Comparison of ENCODE assay signal across 1 cellular context in genomic region chr4:183610033-183610432, GRCh38.
A peak's percentile ranks its signal among the peaks of the same experiment; 100 is the strongest.
TF ChIP-seq lines count a peak whose summit lies in the region.

No MANE protein-coding gene starts in this region.

TF ChIP-seq in K562, 482 proteins besides CTCF, POLR2A, EP300 and RAD21 (continued from another document and continues in another):
- TF ChIP-seq ZNF586 (CRISPR knock-in tag; conservative IDR thresholded peaks at IDR 0.05), result no peak
- TF ChIP-seq, protein P1, sequence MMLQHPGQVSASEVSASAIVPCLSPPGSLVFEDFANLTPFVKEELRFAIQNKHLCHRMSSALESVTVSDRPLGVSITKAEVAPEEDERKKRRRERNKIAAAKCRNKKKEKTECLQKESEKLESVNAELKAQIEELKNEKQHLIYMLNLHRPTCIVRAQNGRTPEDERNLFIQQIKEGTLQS (IDR thresholded peaks at IDR 0.05), result 0 out of 2 replicates have a peak, but pooled peaks have one; percentile 11
- TF ChIP-seq, protein P1 (CRISPR knock-in tag; conservative IDR thresholded peaks at IDR 0.05), result no peak
- TF ChIP-seq, protein P2, sequence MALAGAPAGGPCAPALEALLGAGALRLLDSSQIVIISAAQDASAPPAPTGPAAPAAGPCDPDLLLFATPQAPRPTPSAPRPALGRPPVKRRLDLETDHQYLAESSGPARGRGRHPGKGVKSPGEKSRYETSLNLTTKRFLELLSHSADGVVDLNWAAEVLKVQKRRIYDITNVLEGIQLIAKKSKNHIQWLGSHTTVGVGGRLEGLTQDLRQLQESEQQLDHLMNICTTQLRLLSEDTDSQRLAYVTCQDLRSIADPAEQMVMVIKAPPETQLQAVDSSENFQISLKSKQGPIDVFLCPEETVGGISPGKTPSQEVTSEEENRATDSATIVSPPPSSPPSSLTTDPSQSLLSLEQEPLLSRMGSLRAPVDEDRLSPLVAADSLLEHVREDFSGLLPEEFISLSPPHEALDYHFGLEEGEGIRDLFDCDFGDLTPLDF (CRISPR knock-in tag; IDR thresholded peaks at IDR 0.05), result no peak
- TF ChIP-seq NFYB (IDR thresholded peaks at IDR 0.05; ENCODE audit: extremely low read depth, insufficient read length), result peak; percentile 31
- TF ChIP-seq ZNF239 (CRISPR knock-in tag; IDR thresholded peaks at IDR 0.05), result no peak
- TF ChIP-seq FOSL1 (tag; conservative IDR thresholded peaks at IDR 0.05), result peak; percentile 35; the same call in 1 of the 2 replicates
- TF ChIP-seq, protein P3, sequence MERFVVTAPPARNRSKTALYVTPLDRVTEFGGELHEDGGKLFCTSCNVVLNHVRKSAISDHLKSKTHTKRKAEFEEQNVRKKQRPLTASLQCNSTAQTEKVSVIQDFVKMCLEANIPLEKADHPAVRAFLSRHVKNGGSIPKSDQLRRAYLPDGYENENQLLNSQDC (CRISPR knock-in tag; IDR thresholded peaks at IDR 0.05), result no peak
- peak; percentile 54 for TF ChIP-seq CXXC5 (CRISPR knock-in tag; IDR thresholded peaks at IDR 0.05)
- TF ChIP-seq E2F6 (IDR thresholded peaks at IDR 0.05; ENCODE audit: borderline replicate concordance in 1 of 2, extremely low read depth in 1 of 2, insufficient read depth in 1 of 2, insufficient read length in 1 of 2, low read depth in 1 of 2, low read length in 1 of 2, poor library complexity in 1 of 2, severe bottlenecking in 1 of 2), result peak in 1 of 2 experiments; percentile 56
- peak; percentile 8 for TF ChIP-seq RBM25 (IDR thresholded peaks at IDR 0.05; ENCODE audit: low read depth, low read length, severe bottlenecking)
- TF ChIP-seq ZFP30 (CRISPR knock-in tag; IDR thresholded peaks at IDR 0.05; ENCODE audit: borderline replicate concordance), result no peak
- TF ChIP-seq MYNN (IDR thresholded peaks at IDR 0.05), result no peak
- no peak for TF ChIP-seq MYNN (CRISPR knock-in tag; IDR thresholded peaks at IDR 0.05)
- TF ChIP-seq, protein P4, sequence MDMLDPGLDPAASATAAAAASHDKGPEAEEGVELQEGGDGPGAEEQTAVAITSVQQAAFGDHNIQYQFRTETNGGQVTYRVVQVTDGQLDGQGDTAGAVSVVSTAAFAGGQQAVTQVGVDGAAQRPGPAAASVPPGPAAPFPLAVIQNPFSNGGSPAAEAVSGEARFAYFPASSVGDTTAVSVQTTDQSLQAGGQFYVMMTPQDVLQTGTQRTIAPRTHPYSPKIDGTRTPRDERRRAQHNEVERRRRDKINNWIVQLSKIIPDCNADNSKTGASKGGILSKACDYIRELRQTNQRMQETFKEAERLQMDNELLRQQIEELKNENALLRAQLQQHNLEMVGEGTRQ (CRISPR knock-in tag; IDR thresholded peaks at IDR 0.05), result peak; percentile 94
- peak; percentile 59 for TF ChIP-seq CBFA2T2 (conservative IDR thresholded peaks at IDR 0.05)
- peak; percentile 36 for TF ChIP-seq PBX2 (CRISPR knock-in tag; IDR thresholded peaks at IDR 0.05; ENCODE audit: low read depth)
- peak; percentile 87 for TF ChIP-seq PBX2 (tag; conservative IDR thresholded peaks at IDR 0.05; ENCODE audit: low read depth)
- peak; percentile 85 for TF ChIP-seq TOE1 (IDR thresholded peaks at IDR 0.05; ENCODE audit: borderline replicate concordance)
- no peak for TF ChIP-seq TOE1 (CRISPR knock-in tag; IDR thresholded peaks at IDR 0.05; ENCODE audit: borderline replicate concordance, low read depth)
- TF ChIP-seq POLR2G (IDR thresholded peaks at IDR 0.05; ENCODE audit: low read depth, low read length), result no peak
- TF ChIP-seq CTBP1 (IDR thresholded peaks at IDR 0.05; ENCODE audit: borderline replicate concordance), result no peak
- peak; percentile 94 for TF ChIP-seq TFE3 (CRISPR knock-in tag; IDR thresholded peaks at IDR 0.05)
- TF ChIP-seq, protein P5, sequence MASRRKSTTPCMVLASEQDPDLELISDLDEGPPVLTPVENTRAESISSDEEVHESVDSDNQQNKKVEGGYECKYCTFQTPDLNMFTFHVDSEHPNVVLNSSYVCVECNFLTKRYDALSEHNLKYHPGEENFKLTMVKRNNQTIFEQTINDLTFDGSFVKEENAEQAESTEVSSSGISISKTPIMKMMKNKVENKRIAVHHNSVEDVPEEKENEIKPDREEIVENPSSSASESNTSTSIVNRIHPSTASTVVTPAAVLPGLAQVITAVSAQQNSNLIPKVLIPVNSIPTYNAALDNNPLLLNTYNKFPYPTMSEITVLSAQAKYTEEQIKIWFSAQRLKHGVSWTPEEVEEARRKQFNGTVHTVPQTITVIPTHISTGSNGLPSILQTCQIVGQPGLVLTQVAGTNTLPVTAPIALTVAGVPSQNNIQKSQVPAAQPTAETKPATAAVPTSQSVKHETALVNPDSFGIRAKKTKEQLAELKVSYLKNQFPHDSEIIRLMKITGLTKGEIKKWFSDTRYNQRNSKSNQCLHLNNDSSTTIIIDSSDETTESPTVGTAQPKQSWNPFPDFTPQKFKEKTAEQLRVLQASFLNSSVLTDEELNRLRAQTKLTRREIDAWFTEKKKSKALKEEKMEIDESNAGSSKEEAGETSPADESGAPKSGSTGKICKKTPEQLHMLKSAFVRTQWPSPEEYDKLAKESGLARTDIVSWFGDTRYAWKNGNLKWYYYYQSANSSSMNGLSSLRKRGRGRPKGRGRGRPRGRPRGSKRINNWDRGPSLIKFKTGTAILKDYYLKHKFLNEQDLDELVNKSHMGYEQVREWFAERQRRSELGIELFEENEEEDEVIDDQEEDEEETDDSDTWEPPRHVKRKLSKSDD (conservative IDR thresholded peaks at IDR 0.05; ENCODE audit: low read length), result no peak
- TF ChIP-seq, protein P6, sequence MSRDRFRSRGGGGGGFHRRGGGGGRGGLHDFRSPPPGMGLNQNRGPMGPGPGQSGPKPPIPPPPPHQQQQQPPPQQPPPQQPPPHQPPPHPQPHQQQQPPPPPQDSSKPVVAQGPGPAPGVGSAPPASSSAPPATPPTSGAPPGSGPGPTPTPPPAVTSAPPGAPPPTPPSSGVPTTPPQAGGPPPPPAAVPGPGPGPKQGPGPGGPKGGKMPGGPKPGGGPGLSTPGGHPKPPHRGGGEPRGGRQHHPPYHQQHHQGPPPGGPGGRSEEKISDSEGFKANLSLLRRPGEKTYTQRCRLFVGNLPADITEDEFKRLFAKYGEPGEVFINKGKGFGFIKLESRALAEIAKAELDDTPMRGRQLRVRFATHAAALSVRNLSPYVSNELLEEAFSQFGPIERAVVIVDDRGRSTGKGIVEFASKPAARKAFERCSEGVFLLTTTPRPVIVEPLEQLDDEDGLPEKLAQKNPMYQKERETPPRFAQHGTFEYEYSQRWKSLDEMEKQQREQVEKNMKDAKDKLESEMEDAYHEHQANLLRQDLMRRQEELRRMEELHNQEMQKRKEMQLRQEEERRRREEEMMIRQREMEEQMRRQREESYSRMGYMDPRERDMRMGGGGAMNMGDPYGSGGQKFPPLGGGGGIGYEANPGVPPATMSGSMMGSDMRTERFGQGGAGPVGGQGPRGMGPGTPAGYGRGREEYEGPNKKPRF (IDR thresholded peaks at IDR 0.05; ENCODE audit: low read depth, low read length), result no peak
- no peak for TF ChIP-seq ASH1L (IDR thresholded peaks at IDR 0.05; ENCODE audit: borderline replicate concordance, low read depth, partially characterized antibody)
- no peak for TF ChIP-seq ZKSCAN8 (CRISPR knock-in tag; IDR thresholded peaks at IDR 0.05)
- peak; percentile 17 for TF ChIP-seq FOS (IDR thresholded peaks at IDR 0.05; ENCODE audit: extremely low read depth, insufficient read length)
- no peak for TF ChIP-seq NFRKB (IDR thresholded peaks at IDR 0.05; ENCODE audit: low read depth)
- no peak for TF ChIP-seq MEF2D (tag; conservative IDR thresholded peaks at IDR 0.05; ENCODE audit: low read depth)
- TF ChIP-seq, protein P7, sequence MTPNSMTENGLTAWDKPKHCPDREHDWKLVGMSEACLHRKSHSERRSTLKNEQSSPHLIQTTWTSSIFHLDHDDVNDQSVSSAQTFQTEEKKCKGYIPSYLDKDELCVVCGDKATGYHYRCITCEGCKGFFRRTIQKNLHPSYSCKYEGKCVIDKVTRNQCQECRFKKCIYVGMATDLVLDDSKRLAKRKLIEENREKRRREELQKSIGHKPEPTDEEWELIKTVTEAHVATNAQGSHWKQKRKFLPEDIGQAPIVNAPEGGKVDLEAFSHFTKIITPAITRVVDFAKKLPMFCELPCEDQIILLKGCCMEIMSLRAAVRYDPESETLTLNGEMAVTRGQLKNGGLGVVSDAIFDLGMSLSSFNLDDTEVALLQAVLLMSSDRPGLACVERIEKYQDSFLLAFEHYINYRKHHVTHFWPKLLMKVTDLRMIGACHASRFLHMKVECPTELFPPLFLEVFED (CRISPR knock-in tag; conservative IDR thresholded peaks at IDR 0.05), result no peak
- peak; percentile 97 for TF ChIP-seq PKNOX1 (IDR thresholded peaks at IDR 0.05)
- TF ChIP-seq RFX7 (CRISPR knock-in tag; IDR thresholded peaks at IDR 0.05), result no peak
- TF ChIP-seq ATF1 (CRISPR knock-in tag; IDR thresholded peaks at IDR 0.05), result no peak
- peak; percentile 48; the same call in 1 of the 2 replicates for TF ChIP-seq ATF1 (tag; IDR thresholded peaks at IDR 0.05)
- no peak for TF ChIP-seq ZNF324 (CRISPR knock-in tag; IDR thresholded peaks at IDR 0.05)
- TF ChIP-seq ZNF764 (CRISPR knock-in tag; IDR thresholded peaks at IDR 0.05; ENCODE audit: low read depth), result no peak
- no peak for TF ChIP-seq ZC3H4 (CRISPR knock-in tag; IDR thresholded peaks at IDR 0.05; ENCODE audit: borderline replicate concordance)
- TF ChIP-seq PRDM10 (IDR thresholded peaks at IDR 0.05; ENCODE audit: partially characterized antibody), result no peak
- no peak for TF ChIP-seq SRSF1 (IDR thresholded peaks at IDR 0.05; ENCODE audit: low read depth, low read length)
- peak in 1 of 2 experiments; percentile 19; a peak in 1 of 4 replicates for TF ChIP-seq NRF1 (conservative IDR thresholded peaks at IDR 0.05 in 1 of 2, IDR thresholded peaks at IDR 0.05 in 1 of 2)
- no peak for TF ChIP-seq PTTG1 (tag; IDR thresholded peaks at IDR 0.05; ENCODE audit: low read depth)
- no peak for TF ChIP-seq ZNF232 (CRISPR knock-in tag; IDR thresholded peaks at IDR 0.05)
- peak; percentile 58 for TF ChIP-seq MEIS2 (IDR thresholded peaks at IDR 0.05; ENCODE audit: partially characterized antibody)
